In the genomic region with DNA sequence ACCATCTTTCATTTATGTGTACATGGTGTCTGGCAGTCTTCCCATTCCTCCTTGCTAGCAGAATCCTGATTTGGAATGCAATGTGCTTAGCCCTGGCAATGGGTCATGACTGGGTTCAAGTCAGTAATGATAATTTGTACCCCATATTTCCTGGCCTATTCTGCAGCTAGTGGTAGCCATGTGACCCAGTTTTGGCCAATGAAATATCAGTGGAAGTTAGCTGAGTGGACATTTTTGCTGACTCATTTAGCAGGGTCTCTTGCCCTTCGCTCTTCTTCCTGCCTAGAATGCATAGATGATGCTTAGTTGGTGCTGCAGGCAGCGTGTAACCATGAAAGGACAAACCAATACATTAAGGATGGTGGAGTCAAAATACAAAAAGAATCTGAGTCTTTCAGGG, we compare ENCODE assay signal across 33 cellular contexts.
"Had no signal": no experiment of that assay in that cellular context is flagged by ENCODE, and none has a peak within 500 bp of the region (broad histone marks: within the 10 kb centered on the region; RNA-seq: fewer than 3 reads in every experiment).

No MANE protein-coding gene starts in this region.

- H3K4me1 ChIP-seq: adrenal gland, colonic mucosa, esophagus squamous epithelium, gastroesophageal sphincter, heart right ventricle had no signal

- H3K27ac ChIP-seq: adrenal gland, body of pancreas, colonic mucosa, epithelial cell of prostate, esophagus squamous epithelium, gastroesophageal sphincter, heart right ventricle, hepatocyte, WERI-Rb-1 had no signal

- H2AFZ ChIP-seq: hepatocyte had no signal

- H3K27me3 ChIP-seq: body of pancreas, colonic mucosa, esophagus squamous epithelium, gastroesophageal sphincter, heart right ventricle, hepatocyte had no signal

- H3K4me1 Mint-ChIP-seq: activated CD8-positive, alpha-beta memory T cell treated with anti-CD3 and anti-CD28 coated beads, Interleukin-2, amount 10 ng/mL, durations not matched to agents 7 days and 5 days; activated naive CD4-positive, alpha-beta T cell treated with anti-CD3 and anti-CD28 coated beads, Interleukin-2, amount 50 U/mL, for 24 hours; activated naive CD8-positive, alpha-beta T cell treated with anti-CD3 and anti-CD28 coated beads for 36 hours; activated naive CD8-positive, alpha-beta T cell treated with anti-CD3 and anti-CD28 coated beads, Interleukin-2, amount 50 U/mL, for 24 hours; T-helper 17 cell had no signal

- H3K4me2 ChIP-seq: hepatocyte had no signal

- H3K79me2 ChIP-seq: hepatocyte had no signal

- H3K27me3 Mint-ChIP-seq: activated CD4-positive, alpha-beta memory T cell treated with anti-CD3 and anti-CD28 coated beads for 36 hours; activated CD8-positive, alpha-beta memory T cell treated with anti-CD3 and anti-CD28 coated beads, Interleukin-2, amount 10 ng/mL, durations not matched to agents 7 days and 5 days; activated naive CD4-positive, alpha-beta T cell treated with anti-CD3 and anti-CD28 coated beads, Interleukin-2, amount 50 U/mL, for 24 hours; activated naive CD8-positive, alpha-beta T cell treated with anti-CD3 and anti-CD28 coated beads for 36 hours; activated naive CD8-positive, alpha-beta T cell treated with anti-CD3 and anti-CD28 coated beads, Interleukin-2, amount 50 U/mL, for 24 hours had no signal

- H3K36me3 Mint-ChIP-seq: activated CD4-positive, alpha-beta memory T cell treated with anti-CD3 and anti-CD28 coated beads for 36 hours; activated CD8-positive, alpha-beta memory T cell treated with anti-CD3 and anti-CD28 coated beads, Interleukin-2, amount 10 ng/mL, durations not matched to agents 7 days and 5 days; activated naive CD4-positive, alpha-beta T cell treated with anti-CD3 and anti-CD28 coated beads, Interleukin-2, amount 50 U/mL, for 24 hours; activated naive CD8-positive, alpha-beta T cell treated with anti-CD3 and anti-CD28 coated beads for 36 hours had no signal

- H3K9me3 Mint-ChIP-seq: activated CD4-positive, alpha-beta memory T cell treated with anti-CD3 and anti-CD28 coated beads for 36 hours; activated naive CD4-positive, alpha-beta T cell treated with anti-CD3 and anti-CD28 coated beads for 36 hours; activated naive CD4-positive, alpha-beta T cell treated with anti-CD3 and anti-CD28 coated beads, Interleukin-2, amount 50 U/mL, for 24 hours; activated naive CD8-positive, alpha-beta T cell treated with anti-CD3 and anti-CD28 coated beads for 36 hours; activated naive CD8-positive, alpha-beta T cell treated with anti-CD3 and anti-CD28 coated beads, Interleukin-2, amount 50 U/mL, for 24 hours; activated T-helper 1 cell treated with anti-CD3 and anti-CD28 coated beads, Interleukin-12 subunit alpha, Interleukin-12 subunit beta, Interleukin-2, Interleukin-4 antibody, amounts not matched to agents 30 ng/mL and 10 ng/mL and 1 ng/mL, durations not matched to agents 14 hours and 24 hours and 36 hours; activated T-helper 2 cell treated with anti-CD3 and anti-CD28 coated beads, Interferon-gamma antibody, Interleukin-2, Interleukin-4, amounts not matched to agents 10 μg/mL and 5 μg/mL and 100 μg/mL, durations not matched to agents 14 hours and 24 hours and 36 hours; T-helper 2 cell treated with Interferon-gamma antibody and Interleukin-4, amounts not matched to agents 5 μg/mL and 100 μg/mL, for 36 hours had no signal

- H3K36me3 ChIP-seq: adrenal gland, colonic mucosa, esophagus squamous epithelium, gastroesophageal sphincter, heart right ventricle, WERI-Rb-1 had no signal

- H3K4me3 ChIP-seq: adrenal gland, body of pancreas, colonic mucosa, esophagus squamous epithelium, gastroesophageal sphincter, heart right ventricle, hepatocyte had no signal

- H3K4me3 Mint-ChIP-seq: activated CD4-positive, alpha-beta memory T cell treated with anti-CD3 and anti-CD28 coated beads for 36 hours; activated CD8-positive, alpha-beta memory T cell treated with anti-CD3 and anti-CD28 coated beads, Interleukin-2, amount 10 ng/mL, durations not matched to agents 7 days and 5 days; activated CD8-positive, alpha-beta T cell treated with anti-CD3 and anti-CD28 coated beads, Interleukin-2, amount 10 ng/mL, durations not matched to agents 7 days and 5 days; activated naive CD4-positive, alpha-beta T cell treated with anti-CD3 and anti-CD28 coated beads for 36 hours; activated naive CD4-positive, alpha-beta T cell treated with anti-CD3 and anti-CD28 coated beads, Interleukin-2, amount 50 U/mL, for 24 hours; activated naive CD8-positive, alpha-beta T cell treated with anti-CD3 and anti-CD28 coated beads for 36 hours; activated naive CD8-positive, alpha-beta T cell treated with anti-CD3 and anti-CD28 coated beads, Interleukin-2, amount 50 U/mL, for 24 hours; activated T-helper 1 cell treated with anti-CD3 and anti-CD28 coated beads, Interleukin-12 subunit alpha, Interleukin-12 subunit beta, Interleukin-2, Interleukin-4 antibody, amounts not matched to agents 30 ng/mL and 10 ng/mL and 1 ng/mL, durations not matched to agents 14 hours and 24 hours and 36 hours; T-helper 17 cell; T-helper 2 cell treated with Interferon-gamma antibody and Interleukin-4, amounts not matched to agents 5 μg/mL and 100 μg/mL, for 36 hours had no signal

- ATAC-seq: activated CD8-positive, alpha-beta memory T cell treated with anti-CD3 and anti-CD28 coated beads, Interleukin-2, amount 10 ng/mL, durations not matched to agents 7 days and 5 days; activated CD8-positive, alpha-beta T cell treated with anti-CD3 and anti-CD28 coated beads, Interleukin-2, amount 10 ng/mL, durations not matched to agents 7 days and 5 days; activated naive CD8-positive, alpha-beta T cell treated with anti-CD3 and anti-CD28 coated beads, Interleukin-2, amount 50 U/mL, for 24 hours; body of pancreas; gastroesophageal sphincter; heart right ventricle; T-helper 17 cell had no signal

- DNase-seq: activated CD4-positive, alpha-beta memory T cell treated with anti-CD3 and anti-CD28 coated beads for 36 hours; activated CD4-positive, alpha-beta T cell treated with anti-CD3 and anti-CD28 coated beads for 4 hours; activated CD4-positive, CD25-positive, alpha-beta regulatory T cell; activated CD4-positive, CD25-positive, alpha-beta regulatory T cell treated with anti-CD3 and anti-CD28 coated beads, Interleukin-2, amount 50 U/mL, for 72 hours; activated CD8-positive, alpha-beta memory T cell treated with anti-CD3 and anti-CD28 coated beads, Interleukin-2, amount 10 ng/mL, durations not matched to agents 7 days and 5 days; activated CD8-positive, alpha-beta memory T cell treated with anti-CD3 and anti-CD28 coated beads, Interleukin-2, amount 50 U/mL, for 4 hours; activated CD8-positive, alpha-beta T cell treated with anti-CD3 and anti-CD28 coated beads, Interleukin-2, amount 10 ng/mL, durations not matched to agents 7 days and 5 days; activated effector memory CD4-positive, alpha-beta T cell treated with anti-CD3 and anti-CD28 coated beads, Interleukin-2, amount 50 U/mL, for 16 hours; activated naive CD4-positive, alpha-beta T cell treated with anti-CD3 and anti-CD28 coated beads for 36 hours; activated naive CD8-positive, alpha-beta T cell treated with anti-CD3 and anti-CD28 coated beads for 36 hours; activated naive CD8-positive, alpha-beta T cell treated with anti-CD3 and anti-CD28 coated beads, Interleukin-2, amount 50 U/mL, for 24 hours; activated T-cell treated with anti-CD3 and anti-CD28 coated beads, Interleukin-2, amount 50 U/mL, for 1 hour; activated T-cell treated with anti-CD3 and anti-CD28 coated beads, Interleukin-2, amount 50 U/mL, for 48 hours; adrenal gland; amygdala; aorta; body of pancreas; caudate nucleus; colonic mucosa; effector CD8-positive, alpha-beta T cell; esophagus squamous epithelium; foreskin melanocyte; heart right ventricle; T-helper 17 cell; T1000; WERI-Rb-1 had no signal

- H3K27ac Mint-ChIP-seq: activated CD4-positive, alpha-beta memory T cell treated with anti-CD3 and anti-CD28 coated beads for 36 hours; activated CD8-positive, alpha-beta memory T cell treated with anti-CD3 and anti-CD28 coated beads, Interleukin-2, amount 10 ng/mL, durations not matched to agents 7 days and 5 days; activated CD8-positive, alpha-beta T cell treated with anti-CD3 and anti-CD28 coated beads, Interleukin-2, amount 10 ng/mL, durations not matched to agents 7 days and 5 days; activated naive CD4-positive, alpha-beta T cell treated with anti-CD3 and anti-CD28 coated beads for 36 hours; activated naive CD4-positive, alpha-beta T cell treated with anti-CD3 and anti-CD28 coated beads, Interleukin-2, amount 50 U/mL, for 24 hours; activated naive CD8-positive, alpha-beta T cell treated with anti-CD3 and anti-CD28 coated beads for 36 hours; activated naive CD8-positive, alpha-beta T cell treated with anti-CD3 and anti-CD28 coated beads, Interleukin-2, amount 50 U/mL, for 24 hours; activated T-helper 1 cell treated with anti-CD3 and anti-CD28 coated beads, Interleukin-12 subunit alpha, Interleukin-12 subunit beta, Interleukin-2, Interleukin-4 antibody, amounts not matched to agents 30 ng/mL and 10 ng/mL and 1 ng/mL, durations not matched to agents 14 hours and 24 hours and 36 hours; activated T-helper 2 cell treated with anti-CD3 and anti-CD28 coated beads, Interferon-gamma antibody, Interleukin-2, Interleukin-4, amounts not matched to agents 10 μg/mL and 5 μg/mL and 100 μg/mL, durations not matched to agents 14 hours and 24 hours and 36 hours; T-helper 17 cell; T-helper 2 cell treated with Interferon-gamma antibody and Interleukin-4, amounts not matched to agents 5 μg/mL and 100 μg/mL, for 36 hours had no signal

- H3K9me3 ChIP-seq: adrenal gland, body of pancreas, colonic mucosa, esophagus squamous epithelium, gastroesophageal sphincter, heart right ventricle had no signal
